ENCODE assay signal across 8 cellular contexts in the genomic region with DNA sequence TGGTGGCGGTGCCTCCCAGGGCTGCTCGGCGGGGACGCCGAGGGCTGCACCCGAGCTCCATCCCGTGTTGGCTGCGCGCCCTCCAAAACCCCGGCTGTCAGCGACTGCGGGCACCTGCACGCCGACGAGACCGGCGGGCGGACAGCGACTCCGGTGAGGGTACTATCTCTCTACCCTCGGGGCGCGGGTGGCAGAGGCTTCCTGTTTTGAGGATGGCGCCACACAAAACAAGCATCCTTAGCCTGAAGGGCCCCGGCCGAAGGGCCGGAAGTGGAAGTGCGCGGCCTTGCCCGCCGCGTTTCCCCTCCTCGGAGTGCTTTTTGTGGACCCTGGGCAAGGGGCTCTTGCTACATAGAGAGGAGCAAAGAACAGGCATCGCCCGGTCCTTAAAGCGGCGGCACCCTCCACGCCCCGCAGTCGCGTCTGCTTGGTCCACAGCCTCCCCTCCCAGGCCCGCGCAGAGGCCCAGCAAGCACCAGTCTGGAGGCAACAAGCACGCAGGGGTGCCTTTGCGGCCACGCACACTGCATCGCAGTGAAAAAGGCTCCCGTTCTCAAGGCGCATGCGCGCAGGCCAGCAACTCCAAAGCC. TPM values are rescaled to one million over a fixed set of nuclear protein-coding genes. Genes with fewer than 3 reads are reported as not detected.
DNase-seq lines count a peak whose midpoint lies in the region; ATAC-seq, FAIRE-seq and TF ChIP-seq lines count a peak whose summit lies in the region.

No MANE protein-coding gene starts in this region.

- SMC1A ChIA-PET in GM12878 (lab: Charles Lee; ENCODE audit: uncharacterized antibody, unreplicated experiment) = interaction anchor here (0.6 to 1.0 kb wide), 6 partner anchors 8 to 533 kb away, joined by 3 to 5 read pairs (median 3); no protein-coding TSS in a partner anchor

- CTCF ChIA-PET in GM12878 (lab: Yijun Ruan, JAX) = interaction anchor here (0.7 to 1.6 kb wide), 3 partner anchors 56 to 1005 kb away, joined by 3 to 5 read pairs (median 4); no protein-coding TSS in a partner anchor

- H3K9ac ChIP-seq in GM12878 (ENCODE audit: control insufficient read depth, insufficient read depth, low read length) = peak overlapping the region; percentile 93

- no peak for TF ChIP-seq CTCF in GM12878 (IDR thresholded peaks at IDR 0.05 in 2 of 3, conservative IDR thresholded peaks at IDR 0.05 in 1 of 3; ENCODE audit: control insufficient read depth in 2 of 3, extremely low read depth in 1 of 3, insufficient read depth in 1 of 3, low read depth in 3 of 3, low read length in 3 of 3)
- no peak for TF ChIP-seq CTCF in spleen (IDR thresholded peaks at IDR 0.05 in 8 of 11, conservative IDR thresholded peaks at IDR 0.05 in 3 of 11)

- H2AFZ ChIP-seq in GM12878 (ENCODE audit: control insufficient read depth, low read depth, low read length) = peak overlapping the region; percentile 91

- H3K4me3 ChIP-seq in GM12878 (peak overlapping the region; percentile 64), spleen (peak overlapping the region; percentile 66 to 90 (median 79))

- no peak; the same call in 1 of the 2 replicates for TF ChIP-seq RAD21 in GM12878 (IDR thresholded peaks at IDR 0.05; ENCODE audit: insufficient read depth, low read depth, low read length)

- peak overlapping the region; percentile 83 for H3K27ac ChIP-seq in GM12878 (ENCODE audit: control insufficient read depth, insufficient read depth)
- H3K27ac ChIP-seq in spleen = peak overlapping the region; percentile 96 to 99 (median 97)

- in situ Hi-C loops in GM12878 (cut with MboI) = no loop called here

- H3K36me3 ChIP-seq in GM12878 (ENCODE audit: control insufficient read depth in 2 of 2, insufficient read depth in 2 of 2, low read length in 1 of 2) (no peaks in the 10 kb centered on the region), spleen (no peaks in the 10 kb centered on the region)

- POLR2A ChIA-PET in GM12878 (lab: Charles Lee) = interaction anchor here (0.6 to 1.2 kb wide), 5 partner anchors 16 to 844 kb away, joined by 3 to 9 read pairs (median 4); no protein-coding TSS in a partner anchor

- peak; percentile 78 for DNase-seq in GF-D8 (lab: John Stamatoyannopoulos, UW)
- DNase-seq in HUDEP-2 (lab: John Stamatoyannopoulos, UW; ENCODE audit: unreplicated experiment in 76 of 76) = peak in 52 of 76 experiments; percentile 14 to 91 (median 60)
- no peak for DNase-seq in GM12878 (ENCODE audit: low read depth, low spot score)
- peak; percentile 63 for DNase-seq in iPS-NIHi7 (ENCODE audit: extremely low spot score)
- peak; percentile 96 for DNase-seq in spleen
- no peak for DNase-seq in NCI-H2107 treated with DMSO at 0.1 percent for 48 hours (lab: John Stamatoyannopoulos, UW; ENCODE audit: unreplicated experiment)

- ATAC-seq in GM21526 (IDR thresholded peaks at IDR 0.05; ENCODE audit: low FRiP score, unreplicated experiment) = peak; percentile 34
- ATAC-seq in GM12878 = peak; percentile 54

- TF ChIP-seq EP300 in GM12878 (IDR thresholded peaks at IDR 0.05; ENCODE audit: borderline replicate concordance in 1 of 2, control insufficient read depth in 1 of 2, low read depth in 2 of 2, low read length in 2 of 2) = no peak

- H3K79me2 ChIP-seq in GM12878 (ENCODE audit: control insufficient read depth, insufficient read depth, low read length) = no peaks in the 10 kb centered on the region; the same call in none of the 2 replicates

- intact Hi-C loops in GM12878 (cut with micrococcal nuclease; ENCODE audit: unreplicated experiment) = no loop called here
- intact Hi-C loops in spleen (cut with DNase I; ENCODE audit: low total_unique reads) = no loop called here

- FAIRE-seq in GM12878 (lab: Jason Lieb, UNC) = no peak

- peak; percentile 89 for TF ChIP-seq POLR2A in Raji (IDR thresholded peaks at IDR 0.05; ENCODE audit: insufficient read depth, low read depth, low read length)
- peak; percentile 100 for TF ChIP-seq POLR2A in GM12878 (IDR thresholded peaks at IDR 0.05; ENCODE audit: low read depth, low read length)
- TF ChIP-seq POLR2A in spleen (IDR thresholded peaks at IDR 0.05) = peak; percentile 72 to 98 (median 93)

- peaks cover 6% of the 10 kb centered on the region; the same call in 2 of the 3 replicates for H3K9me3 ChIP-seq in GM12878 (replicated peaks; ENCODE audit: control insufficient read depth, insufficient read depth, low read length)
- peaks cover 0 to 18% (median 15%) of the 10 kb centered on the region in 8 donors for H3K9me3 ChIP-seq in spleen

- RAD21 ChIA-PET in GM12878 (lab: Charles Lee; ENCODE audit: unreplicated experiment) = interaction anchor here (0.6 to 2.3 kb wide), 7 partner anchors 24 to 393 kb away, joined by 3 to 11 read pairs (median 3); no protein-coding TSS in a partner anchor

- no peaks in the 10 kb centered on the region for H4K20me1 ChIP-seq in GM12878 (ENCODE audit: control insufficient read depth, insufficient read depth)

- WGBS in GM12878 (ENCODE audit: insufficient coverage, insufficient replicate concordance, low lambda C conversion rate, missing lambda C conversion rate) = under 1% methylated on average over 38 of the region's 51 CpGs
- WGBS in spleen, 5 donors = 0 to 1% (median 0%) methylated on average over 17 to 51 of the region's 51 CpGs

- H3K4me1 ChIP-seq in GM12878 (ENCODE audit: control insufficient read depth, insufficient read depth, low read length) = peaks cover 5% of the 10 kb centered on the region; the same call in 1 of the 2 replicates
- peaks cover 12 to 59% (median 47%) of the 10 kb centered on the region in 6 donors for H3K4me1 ChIP-seq in spleen

- H3K27me3 ChIP-seq in GM12878 (replicated peaks in 1 of 2; ENCODE audit: control insufficient read depth in 2 of 2, insufficient read depth in 2 of 2, low read length in 1 of 2) (no peaks in the 10 kb centered on the region), spleen (replicated peaks in 1 of 7) (no peaks in the 10 kb centered on the region)

- TSS peak; percentile 94 for BruUV-seq in GM12878 (replicated peaks; lab: Mats Ljungman, UMichigan)

- H3K4me2 ChIP-seq in GM12878 (ENCODE audit: control insufficient read depth, insufficient read depth) = peak overlapping the region; percentile 72

TF ChIP-seq in GM12878, 131 proteins besides CTCF, POLR2A, EP300 and RAD21 (continues in another document):
- TF ChIP-seq HDGF (IDR thresholded peaks at IDR 0.05) (peak; percentile 91), CHD4 (IDR thresholded peaks at IDR 0.05) (no peak), NR2F1 (conservative IDR thresholded peaks at IDR 0.05) (peak; percentile 15; the same call in 1 of the 2 replicates), ESRRA (IDR thresholded peaks at IDR 0.05; ENCODE audit: low read length) (no peak), CBX3 (IDR thresholded peaks at IDR 0.05; ENCODE audit: borderline replicate concordance, low read depth) (no peak), BMI1 (IDR thresholded peaks at IDR 0.05; ENCODE audit: borderline replicate concordance) (no peak), RUNX3 (IDR thresholded peaks at IDR 0.05; ENCODE audit: low read length) (no peak; the same call in 1 of the 2 replicates), HDAC6 (IDR thresholded peaks at IDR 0.05; ENCODE audit: unreplicated experiment) (no peak)
- TF ChIP-seq, protein P1, sequence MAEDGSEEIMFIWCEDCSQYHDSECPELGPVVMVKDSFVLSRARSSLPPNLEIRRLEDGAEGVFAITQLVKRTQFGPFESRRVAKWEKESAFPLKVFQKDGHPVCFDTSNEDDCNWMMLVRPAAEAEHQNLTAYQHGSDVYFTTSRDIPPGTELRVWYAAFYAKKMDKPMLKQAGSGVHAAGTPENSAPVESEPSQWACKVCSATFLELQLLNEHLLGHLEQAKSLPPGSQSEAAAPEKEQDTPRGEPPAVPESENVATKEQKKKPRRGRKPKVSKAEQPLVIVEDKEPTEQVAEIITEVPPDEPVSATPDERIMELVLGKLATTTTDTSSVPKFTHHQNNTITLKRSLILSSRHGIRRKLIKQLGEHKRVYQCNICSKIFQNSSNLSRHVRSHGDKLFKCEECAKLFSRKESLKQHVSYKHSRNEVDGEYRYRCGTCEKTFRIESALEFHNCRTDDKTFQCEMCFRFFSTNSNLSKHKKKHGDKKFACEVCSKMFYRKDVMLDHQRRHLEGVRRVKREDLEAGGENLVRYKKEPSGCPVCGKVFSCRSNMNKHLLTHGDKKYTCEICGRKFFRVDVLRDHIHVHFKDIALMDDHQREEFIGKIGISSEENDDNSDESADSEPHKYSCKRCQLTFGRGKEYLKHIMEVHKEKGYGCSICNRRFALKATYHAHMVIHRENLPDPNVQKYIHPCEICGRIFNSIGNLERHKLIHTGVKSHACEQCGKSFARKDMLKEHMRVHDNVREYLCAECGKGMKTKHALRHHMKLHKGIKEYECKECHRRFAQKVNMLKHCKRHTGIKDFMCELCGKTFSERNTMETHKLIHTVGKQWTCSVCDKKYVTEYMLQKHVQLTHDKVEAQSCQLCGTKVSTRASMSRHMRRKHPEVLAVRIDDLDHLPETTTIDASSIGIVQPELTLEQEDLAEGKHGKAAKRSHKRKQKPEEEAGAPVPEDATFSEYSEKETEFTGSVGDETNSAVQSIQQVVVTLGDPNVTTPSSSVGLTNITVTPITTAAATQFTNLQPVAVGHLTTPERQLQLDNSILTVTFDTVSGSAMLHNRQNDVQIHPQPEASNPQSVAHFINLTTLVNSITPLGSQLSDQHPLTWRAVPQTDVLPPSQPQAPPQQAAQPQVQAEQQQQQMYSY (CRISPR knock-in tag; IDR thresholded peaks at IDR 0.05) = no peak

RNA-seq across cellular contexts. Expression of a gene that starts 0.6 kb away (rescaled TPM):
- 12.6 and 14.3 TPM in 2 replicates for total RNA-seq in GM12878 (2013; cell fraction: nucleolus; rRNA removed)
- total RNA-seq in GM12878 (2014; rRNA removed) (13.0 and 14.2 TPM in 2 replicates), GM12878 (2014; rRNA removed; fragmentation: Illumina TruSeq; extraction: Trizol) (5.4 and 6.5 TPM in 2 replicates), GM12878 (2021) (13.3 and 13.4 TPM in 2 replicates), spleen (10 to 100 TPM; 31.0 to 44.7 (median 38.1) TPM)
- 7.4 TPM for polyA plus RNA-seq in GM12878 (2011; ENCODE audit: low read depth)
- polyA plus RNA-seq in GM12878 (2011; rRNA removed) (9.9 and 14.9 TPM in 2 replicates), GM12878 (2014; fragmentation: Illumina TruSeq; extraction: Trizol) (4.3 and 7.6 TPM in 2 replicates), GM12878 (2014; fragmentation: Nextera tagmentation; extraction: Ambion mirVana) (1 to 10 TPM in 1 of 2 experiments, under 1 TPM in 1; 0.72 to 1.9 TPM), GM12878 (2014; rRNA removed) (10.8 and 13.2 TPM in 2 replicates), GM12878 (2016; fragmentation: Nextera tagmentation; extraction: Ambion mirVana) (10 to 100 TPM; 22.0 to 24.8 TPM), spleen (10 to 100 TPM; 44.9 to 59.4 (median 52.4) TPM)
- 14.8 and 17.5 TPM in 2 replicates for polyA plus RNA-seq in GM12878 (2011; cell fraction: cytosol; rRNA removed)
- polyA plus RNA-seq in GM12878 (2011; cell fraction: nucleus; rRNA removed) = 26.8 and 28.7 TPM in 2 replicates
- 11.5 and 15.0 TPM in 2 replicates for polyA plus RNA-seq in GM12878 (2012)
- 4.5 and 9.7 TPM in 2 replicates for polyA minus RNA-seq in GM12878 (2011; rRNA and poly(A)+ RNA removed)
- polyA minus RNA-seq in GM12878 (2011; cell fraction: cytosol; rRNA and poly(A)+ RNA removed) = 3.1 and 5.7 TPM in 2 replicates
- polyA minus RNA-seq in GM12878 (2011; cell fraction: nucleus; rRNA and poly(A)+ RNA removed) = 3.7 and 5.6 TPM in 2 replicates

Comparison
In these comparisons a context has a peak if more than half of its experiments do, and no peak if none do; other contexts are left out.
1. DNase-seq: peak in GF-D8 (single experiment), HUDEP-2 (52 of 76), iPS-NIHi7 (single experiment) and spleen (single experiment); none in GM12878 (single experiment) and NCI-H2107 treated with DMSO at 0.1 percent for 48 hours (single experiment).
2. Peak in every context shown above with its lines, with median percentiles within 50 percentile points of each other: POLR2A ChIP-seq.